8 cellular contexts compared by ENCODE assay signal in the genomic region with DNA sequence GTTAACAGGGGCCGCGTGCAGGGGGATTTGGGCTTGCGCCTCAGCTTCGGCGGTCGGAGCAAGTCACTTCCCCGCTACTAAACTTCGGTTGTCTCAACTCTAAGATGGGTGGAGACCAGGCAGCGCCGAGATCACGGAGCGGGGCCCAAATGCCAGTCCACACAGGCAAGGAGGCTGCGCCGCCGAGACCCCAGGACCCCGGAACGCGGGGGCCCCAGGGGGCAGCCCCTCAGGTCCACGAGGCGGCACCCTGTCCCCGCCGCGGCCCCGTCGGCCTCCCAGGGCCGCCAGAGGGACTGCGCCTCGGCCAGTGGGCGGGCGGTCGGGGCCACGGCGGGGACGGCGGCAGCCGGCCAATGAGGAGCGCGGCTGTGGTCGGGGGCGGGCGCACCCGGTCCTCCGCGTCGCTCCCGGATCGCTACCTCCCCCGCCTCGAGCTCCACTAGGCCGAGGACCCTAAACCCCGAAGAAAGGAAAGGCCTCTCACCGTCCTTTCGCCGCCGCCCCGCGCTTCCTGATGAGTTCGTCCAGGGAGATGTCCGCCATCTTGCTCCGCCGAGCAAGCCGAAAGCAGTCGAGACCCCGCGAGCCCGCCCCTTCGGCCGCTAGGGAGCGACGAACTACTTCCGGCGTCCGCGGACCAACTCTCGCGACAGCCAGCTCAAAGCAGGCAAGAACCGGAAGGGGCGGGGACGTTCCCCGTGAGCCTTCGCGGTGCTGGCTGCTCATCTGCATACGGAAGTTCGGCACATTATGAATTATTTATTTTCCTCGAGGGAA.
DNase-seq lines count a peak whose midpoint lies in the region; ATAC-seq lines count a peak whose summit lies in the region.

A gene with protein sequence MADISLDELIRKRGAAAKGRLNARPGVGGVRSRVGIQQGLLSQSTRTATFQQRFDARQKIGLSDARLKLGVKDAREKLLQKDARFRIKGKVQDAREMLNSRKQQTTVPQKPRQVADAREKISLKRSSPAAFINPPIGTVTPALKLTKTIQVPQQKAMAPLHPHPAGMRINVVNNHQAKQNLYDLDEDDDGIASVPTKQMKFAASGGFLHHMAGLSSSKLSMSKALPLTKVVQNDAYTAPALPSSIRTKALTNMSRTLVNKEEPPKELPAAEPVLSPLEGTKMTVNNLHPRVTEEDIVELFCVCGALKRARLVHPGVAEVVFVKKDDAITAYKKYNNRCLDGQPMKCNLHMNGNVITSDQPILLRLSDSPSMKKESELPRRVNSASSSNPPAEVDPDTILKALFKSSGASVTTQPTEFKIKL (minus strand): TSS at position 572 of the 780 bp plus-strand sequence. CDS start 26 bp downstream, at position 546.

- ATAC-seq in GM19035 (IDR thresholded peaks at IDR 0.05; ENCODE audit: unreplicated experiment): peak; percentile 77
- peak; percentile 74 for ATAC-seq in HG03354 (IDR thresholded peaks at IDR 0.05; ENCODE audit: poor library complexity, severe bottlenecking, unreplicated experiment)
- peak; percentile 73 for ATAC-seq in central memory CD8-positive, alpha-beta T cell (replicated peaks; ENCODE audit: extremely low read depth, poor library complexity, severe bottlenecking)

- peaks cover 48% of the 10 kb centered on the region for H3K36me3 Mint-ChIP-seq in central memory CD8-positive, alpha-beta T cell (ENCODE audit: insufficient read depth)

- peak within 1 kb of the TSS; percentile 100 for H3K27ac Mint-ChIP-seq in central memory CD8-positive, alpha-beta T cell (ENCODE audit: low read depth)

- no peaks in the 10 kb centered on the region for H3K27me3 Mint-ChIP-seq in central memory CD8-positive, alpha-beta T cell

- peak within 1 kb of the TSS; percentile 98 for H3K4me3 Mint-ChIP-seq in central memory CD8-positive, alpha-beta T cell

- DNase-seq in AML-193 (lab: John Stamatoyannopoulos, UW) (peak; percentile 91 to 95), NCI-H446 (lab: John Stamatoyannopoulos, UW) (peak; percentile 96 to 99), islet precursor cell (peak; percentile 99)
- peak; percentile 98 for DNase-seq in activated CD4-positive, CD25-positive, alpha-beta regulatory T cell treated with anti-CD3 and anti-CD28 coated beads, Interleukin-2, amount 50 U/mL, for 16 hours (ENCODE audit: low read depth, low spot score)
- peak; percentile 96 to 98 for DNase-seq in central memory CD8-positive, alpha-beta T cell (ENCODE audit: low spot score in 2 of 2)
- peak; percentile 98 for DNase-seq in stimulated activated CD4-positive, alpha-beta T cell treated with anti-CD3 and anti-CD28 coated beads, Interleukin-12 subunit alpha, Interleukin-12 subunit beta, amount 100 ng/mL, for 48 hours (ENCODE audit: low read depth in 2 of 3, low spot score in 1 of 3)

- peaks cover 40% of the 10 kb centered on the region for H3K4me1 Mint-ChIP-seq in central memory CD8-positive, alpha-beta T cell

- no peaks in the 10 kb centered on the region for H3K9me3 Mint-ChIP-seq in central memory CD8-positive, alpha-beta T cell

Comparison
In these comparisons a context has a peak if more than half of its experiments do, and no peak if none do; other contexts are left out.
1. Peak in every context shown above with its lines: DNase-seq and ATAC-seq.